8 cellular contexts compared by ENCODE assay signal in genomic region chr11:125164422-125165110, GRCh38. TPM values are rescaled to one million over a fixed set of nuclear protein-coding genes. Genes with fewer than 3 reads are reported as not detected.
DNase-seq lines count a peak whose midpoint lies in the region; ATAC-seq and TF ChIP-seq lines count a peak whose summit lies in the region.

A gene with protein sequence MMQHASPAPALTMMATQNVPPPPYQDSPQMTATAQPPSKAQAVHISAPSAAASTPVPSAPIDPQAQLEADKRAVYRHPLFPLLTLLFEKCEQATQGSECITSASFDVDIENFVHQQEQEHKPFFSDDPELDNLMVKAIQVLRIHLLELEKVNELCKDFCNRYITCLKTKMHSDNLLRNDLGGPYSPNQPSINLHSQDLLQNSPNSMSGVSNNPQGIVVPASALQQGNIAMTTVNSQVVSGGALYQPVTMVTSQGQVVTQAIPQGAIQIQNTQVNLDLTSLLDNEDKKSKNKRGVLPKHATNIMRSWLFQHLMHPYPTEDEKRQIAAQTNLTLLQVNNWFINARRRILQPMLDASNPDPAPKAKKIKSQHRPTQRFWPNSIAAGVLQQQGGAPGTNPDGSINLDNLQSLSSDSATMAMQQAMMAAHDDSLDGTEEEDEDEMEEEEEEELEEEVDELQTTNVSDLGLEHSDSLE (plus strand): TSS chr11:125164751. CDS start chr11:125351306, 186,555 bp downstream.

- H3K4me3 ChIP-seq in duodenal mucosa (ENCODE audit: low read depth in 1 of 2, low read length in 2 of 2) (peak within 1 kb of the TSS; percentile 62 to 71), right lobe of liver (peak within 1 kb of the TSS; percentile 43 to 53 (median 49))

- WGBS in right lobe of liver (ENCODE audit: insufficient coverage, low coverage, low lambda C conversion rate, missing lambda C conversion rate) = 4% methylated on average over 30 of the region's 58 CpGs

- H3K36me3 ChIP-seq in duodenal mucosa (ENCODE audit: control insufficient read depth in 1 of 2, insufficient read depth in 2 of 2, low read length in 2 of 2) = no peaks in the 10 kb centered on the region
- no peaks in the 10 kb centered on the region for H3K36me3 ChIP-seq in right lobe of liver

- H3K4me1 ChIP-seq in duodenal mucosa (ENCODE audit: control insufficient read depth in 1 of 2, insufficient read depth in 2 of 2, low read length in 2 of 2) = peaks cover 3 to 14% of the 10 kb centered on the region in 2 donors
- peaks cover 0 to 26% (median 5%) of the 10 kb centered on the region in 4 donors for H3K4me1 ChIP-seq in right lobe of liver

- no peak for TF ChIP-seq POLR2A in right lobe of liver (IDR thresholded peaks at IDR 0.05)

- H3K9ac ChIP-seq in duodenal mucosa (ENCODE audit: low read depth in 1 of 2, low read length in 2 of 2) = peak within 1 kb of the TSS; percentile 31 to 38

- H3K9me3 ChIP-seq in duodenal mucosa (ENCODE audit: control insufficient read depth in 1 of 2, low read length in 2 of 2) (no peaks in the 10 kb centered on the region), right lobe of liver (no peaks in the 10 kb centered on the region)

- ATAC-seq in right lobe of liver = peak; percentile 79 to 84 (median 80)

- DNase-seq in SIG-M5 treated with dmso at 0.1 percent for 504 hours (lab: John Stamatoyannopoulos, UW; ENCODE audit: unreplicated experiment) (peak; percentile 15), SIG-M5 (lab: John Stamatoyannopoulos, UW) (no peak), NCI-H1417 treated with DMSO at 0.1 percent for 48 hours (lab: John Stamatoyannopoulos, UW) (peak; percentile 36), right lobe of liver (peak; percentile 70 to 82 (median 74)), NCI-H187 treated with DMSO at 0.1 percent for 48 hours (lab: John Stamatoyannopoulos, UW) (no peak)
- DNase-seq in activated CD4-positive, alpha-beta T cell treated with anti-CD3 and anti-CD28 coated beads, Interleukin-2, amount 50 U/mL, for 24 hours (ENCODE audit: low read depth in 1 of 2, low spot score in 1 of 2) = peak; percentile 46 to 65
- DNase-seq in stimulated activated CD4-positive, alpha-beta T cell treated with anti-CD3 and anti-CD28 coated beads, Interleukin-4, amount 100 ng/mL, for 4 hours = peak; percentile 74 to 76

- H3K27me3 ChIP-seq in duodenal mucosa (ENCODE audit: control insufficient read depth in 1 of 2, insufficient read depth in 2 of 2, low read length in 2 of 2) = peaks cover 36 to 43% of the 10 kb centered on the region in 2 donors
- peaks cover 0 to 7% of the 10 kb centered on the region in 2 donors for H3K27me3 ChIP-seq in right lobe of liver

- peak; percentile 6 to 60 (median 56) for TF ChIP-seq CTCF in right lobe of liver (IDR thresholded peaks at IDR 0.05)

- intact Hi-C loops in right lobe of liver (cut with DNase I) = loop anchor here (5.0 to 10.0 kb wide), 2 partner anchors 180 to 193 kb away; no protein-coding TSS in a partner anchor

- no peak within 1 kb of the TSS for H3K27ac ChIP-seq in duodenal mucosa (ENCODE audit: low read depth, low read length)
- peak within 1 kb of the TSS in 1 of 3 donors; percentile 13 for H3K27ac ChIP-seq in right lobe of liver

RNA-seq across cellular contexts. Expression of the gene that starts here (rescaled TPM):
- total RNA-seq in right lobe of liver = under 1 TPM; 0.09 to 0.31 (median 0.14) TPM

Comparison
In these comparisons a context has a peak if more than half of its experiments do, and no peak if none do; other contexts are left out.
1. DNase-seq: peak in SIG-M5 treated with dmso at 0.1 percent for 504 hours (single experiment), NCI-H1417 treated with DMSO at 0.1 percent for 48 hours (single experiment), activated CD4-positive, alpha-beta T cell treated with anti-CD3 and anti-CD28 coated beads, Interleukin-2, amount 50 U/mL, for 24 hours (2 of 2) and stimulated activated CD4-positive, alpha-beta T cell treated with anti-CD3 and anti-CD28 coated beads, Interleukin-4, amount 100 ng/mL, for 4 hours (2 of 2); none in SIG-M5 (single experiment) and NCI-H187 treated with DMSO at 0.1 percent for 48 hours (single experiment).
2. Peak in DNase-seq, ATAC-seq and H3K4me3 ChIP-seq in right lobe of liver; RNA of the gene not detected or under 1 TPM.